In the genomic region with DNA sequence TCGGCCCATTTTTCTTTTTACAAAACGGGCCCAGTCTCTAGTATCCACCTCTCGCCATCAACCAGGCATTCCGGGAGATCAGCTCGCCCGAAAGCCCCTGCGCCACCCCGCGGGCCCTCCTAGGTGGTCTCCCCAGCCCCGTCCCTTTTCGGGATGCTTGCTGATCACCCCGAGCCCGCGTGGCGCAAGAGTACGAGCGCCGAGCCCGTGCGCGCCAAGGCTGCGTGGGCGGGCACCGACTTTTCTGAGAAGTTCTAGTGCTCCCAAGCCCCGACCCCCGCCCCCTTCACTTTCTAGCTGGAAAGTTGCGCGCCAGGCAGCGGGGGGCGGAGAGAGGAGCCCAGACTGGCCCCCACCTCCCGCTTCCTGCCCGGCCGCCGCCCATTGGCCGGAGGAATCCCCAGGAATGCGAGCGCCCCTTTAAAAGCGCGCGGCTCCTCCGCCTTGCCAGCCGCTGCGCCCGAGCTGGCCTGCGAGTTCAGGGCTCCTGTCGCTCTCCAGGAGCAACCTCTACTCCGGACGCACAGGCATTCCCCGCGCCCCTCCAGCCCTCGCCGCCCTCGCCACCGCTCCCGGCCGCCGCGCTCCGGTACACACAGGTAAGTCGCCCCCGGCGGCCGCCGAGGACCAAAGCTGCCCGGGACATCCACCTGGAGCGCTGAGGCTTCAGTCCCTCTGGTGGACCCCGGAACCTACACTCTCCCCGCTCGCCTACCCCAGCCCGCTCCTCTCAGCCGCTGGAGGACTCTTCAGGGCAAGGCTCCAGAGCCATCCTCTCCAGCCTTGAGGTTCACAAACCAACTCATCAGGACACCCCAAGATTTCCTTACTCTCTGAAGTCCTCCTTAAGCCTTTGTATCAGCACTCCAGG, we compare ENCODE assay signal across 8 cellular contexts. TPM values are rescaled to one million over a fixed set of nuclear protein-coding genes. Genes with fewer than 3 reads are reported as not detected.
A peak's percentile ranks its signal among the peaks of the same experiment; 100 is the strongest.
DNase-seq lines count a peak whose midpoint lies in the region; ATAC-seq and TF ChIP-seq lines count a peak whose summit lies in the region.

Gene THBS1 (plus strand): TSS at position 450 of the 871 bp plus-strand sequence. CDS start 779 bp downstream, outside the sequence.

- H4K20me1 ChIP-seq in osteoblast (ENCODE audit: insufficient read depth, low read length): peaks cover 46% of the 10 kb centered on the region

- ATAC-seq in GM21526 (IDR thresholded peaks at IDR 0.05; ENCODE audit: low FRiP score, unreplicated experiment): peak; percentile 24

- no peak within 1 kb of the TSS for H2AFZ ChIP-seq in osteoblast (ENCODE audit: low read length)

- H3K4me3 ChIP-seq in osteoblast (ENCODE audit: insufficient read depth, low read length) (peak within 1 kb of the TSS; percentile 84), vagina (peak within 1 kb of the TSS; percentile 53 to 80)

- peaks cover 23% of the 10 kb centered on the region for H3K4me1 ChIP-seq in osteoblast (ENCODE audit: insufficient read depth, low read length)
- peaks cover 66% of the 10 kb centered on the region for H3K4me1 ChIP-seq in vagina

- peak within 1 kb of the TSS; percentile 100 for H3K27ac ChIP-seq in osteoblast (ENCODE audit: low read depth, low read length)
- H3K27ac ChIP-seq in vagina: peak within 1 kb of the TSS; percentile 87

- H3K9me3 ChIP-seq in osteoblast (ENCODE audit: low read depth, low read length): no peaks in the 10 kb centered on the region
- no peaks in the 10 kb centered on the region for H3K9me3 ChIP-seq in vagina

- DNase-seq in AG20443 (ENCODE audit: low spot score) (peak; percentile 93), NOMO-1 treated with dmso at 0.1 percent for 144 hours (lab: John Stamatoyannopoulos, UW; ENCODE audit: unreplicated experiment) (peak; percentile 26), glomerular endothelial cell (ENCODE audit: extremely low read depth, low read depth, low spot score) (peak; percentile 42), osteoblast (ENCODE audit: insufficient read length, low spot score, missing footprints) (peak; percentile 96), vagina (ENCODE audit: extremely low spot score in 2 of 2) (peak in 1 of 2 donors; percentile 96), middle frontal gyrus (ENCODE audit: extremely low spot score, low spot score) (no peak)
- peak; percentile 37 for DNase-seq in activated naive CD4-positive, alpha-beta T cell treated with anti-CD3 and anti-CD28 coated beads, Interleukin-2, amount 50 U/mL, for 16 hours

- H3K36me3 ChIP-seq in osteoblast (ENCODE audit: insufficient read depth, low read length) (peaks cover 44% of the 10 kb centered on the region), vagina (peaks cover 0 to 33% of the 10 kb centered on the region in 2 donors)

- TF ChIP-seq CTCF in osteoblast (IDR thresholded peaks at IDR 0.05; ENCODE audit: extremely low read depth, low read depth, low read length) (no peak), vagina (IDR thresholded peaks at IDR 0.05) (no peak)

- H3K27me3 ChIP-seq in osteoblast (ENCODE audit: insufficient read depth, low read length): no peaks in the 10 kb centered on the region
- H3K27me3 ChIP-seq in vagina: no peaks in the 10 kb centered on the region

- peak in 1 of 2 donors; percentile 86 for TF ChIP-seq POLR2A in vagina (IDR thresholded peaks at IDR 0.05)

- peak within 1 kb of the TSS; percentile 90 for H3K4me2 ChIP-seq in osteoblast (ENCODE audit: insufficient read depth, low read length)

- peaks cover 32% of the 10 kb centered on the region for H3K79me2 ChIP-seq in osteoblast (ENCODE audit: insufficient read depth, low read length)

- intact Hi-C loops in vagina (cut with DNase I): loop anchor here (2.0 to 10.0 kb wide), 3 partner anchors 108 to 766 kb away; no protein-coding TSS in a partner anchor

RNA-seq across cellular contexts. Expression of gene THBS1, which starts in this region (rescaled TPM):
- total RNA-seq in glomerular endothelial cell (2,289 and 4,309 TPM in 2 replicates), osteoblast (6,477 and 8,941 TPM in 2 replicates), vagina (513 TPM)
